8 cellular contexts compared by ENCODE assay signal in genomic region chr19:11203194-11204075, GRCh38. TPM values are rescaled to one million over a fixed set of nuclear protein-coding genes. Genes with fewer than 3 reads are reported as not detected.
DNase-seq lines count a peak whose midpoint lies in the region; ATAC-seq and TF ChIP-seq lines count a peak whose summit lies in the region.

No MANE protein-coding gene starts in this region.

- ATAC-seq in GM18520 (IDR thresholded peaks at IDR 0.05; ENCODE audit: unreplicated experiment) = no peak

- no peak overlapping the region for H3K4me3 ChIP-seq in epithelial cell of esophagus (ENCODE audit: low read length)

- TF ChIP-seq CTCF in epithelial cell of esophagus (IDR thresholded peaks at IDR 0.05; ENCODE audit: insufficient read depth, low read depth, low read length, missing control alignments) = peak; percentile 69

- DNase-seq in EL (peak; percentile 91), Kasumi-1 (lab: John Stamatoyannopoulos, UW) (peak; percentile 24 to 37), epithelial cell of esophagus (ENCODE audit: low read depth) (no peak), mucosa of gallbladder (ENCODE audit: low spot score) (peak; percentile 74), superior temporal gyrus (ENCODE audit: extremely low spot score) (peak; percentile 63), NOMO-1 treated with DMSO at 0.1 percent for 48 hours (lab: John Stamatoyannopoulos, UW; ENCODE audit: unreplicated experiment) (no peak)
- peak; percentile 73 for DNase-seq in activated CD8-positive, alpha-beta memory T cell treated with anti-CD3 and anti-CD28 coated beads for 24 hours

RNA-seq across cellular contexts. Expression of gene KANK2, which starts 6.1 kb away (rescaled TPM):
- total RNA-seq in mucosa of gallbladder = 225 TPM

RNA-seq across cellular contexts. Expression of gene ANGPTL8, which starts 36.0 kb away (rescaled TPM):
- total RNA-seq in mucosa of gallbladder = 0.95 TPM

RNA-seq across cellular contexts. Expression of gene SPC24, which starts 47.9 kb away (rescaled TPM):
- 2.1 TPM for total RNA-seq in mucosa of gallbladder

RNA-seq across cellular contexts. Expression of gene DOCK6, which starts 58.9 kb away (rescaled TPM):
- 102 TPM for total RNA-seq in mucosa of gallbladder

Comparison
In these comparisons a context has a peak if more than half of its experiments do, and no peak if none do; other contexts are left out.
1. DNase-seq: peak in EL (single experiment), Kasumi-1 (2 of 2), activated CD8-positive, alpha-beta memory T cell treated with anti-CD3 and anti-CD28 coated beads for 24 hours (single experiment), mucosa of gallbladder (single experiment) and superior temporal gyrus (single experiment); none in epithelial cell of esophagus (single experiment) and NOMO-1 treated with DMSO at 0.1 percent for 48 hours (single experiment).